ENCODE assay signal across 30 cellular contexts in genomic region chr9:133454325-133454724, GRCh38.
"Had no signal": no experiment of that assay in that cellular context is flagged by ENCODE, and none has a peak within 500 bp of the region (broad histone marks: within the 10 kb centered on the region; RNA-seq: fewer than 3 reads in every experiment).

No MANE protein-coding gene starts in this region.

- FAIRE-seq: astrocyte, bronchial epithelial cell had no signal

- H3K4me1 ChIP-seq: foreskin keratinocyte had no signal

- DNase-seq: activated CD4-positive, alpha-beta memory T cell treated with anti-CD3 and anti-CD28 coated beads for 36 hours; activated CD4-positive, alpha-beta T cell treated with anti-CD3 and anti-CD28 coated beads for 36 hours; activated CD4-positive, alpha-beta T cell treated with anti-CD3 and anti-CD28 coated beads, Interleukin-2, amount 10 ng/mL, durations not matched to agents 24 days and 14 days; activated CD4-positive, CD25-positive, alpha-beta regulatory T cell; activated CD4-positive, CD25-positive, alpha-beta regulatory T cell treated with anti-CD3 and anti-CD28 coated beads, Interleukin-2, amount 50 U/mL, for 72 hours; activated CD8-positive, alpha-beta memory T cell treated with anti-CD3 and anti-CD28 coated beads, Interleukin-2, amount 50 U/mL, for 48 hours; activated CD8-positive, alpha-beta T cell treated with anti-CD3 and anti-CD28 coated beads, Interleukin-2, amount 10 ng/mL, durations not matched to agents 7 days and 5 days; activated gamma-delta T cell; activated naive CD4-positive, alpha-beta T cell; activated naive CD4-positive, alpha-beta T cell treated with anti-CD3 and anti-CD28 coated beads, Interleukin-2, amount 10 ng/mL, durations not matched to agents 7 days and 5 days; activated T-cell treated with anti-CD3 and anti-CD28 coated beads for 4 hours; activated T-cell treated with anti-CD3 and anti-CD28 coated beads, Interleukin-2, amount 50 U/mL, for 24 hours; activated T-cell treated with anti-CD3 and anti-CD28 coated beads, Interleukin-2, amount 50 U/mL, for 72 hours; amniotic stem cell; brain microvascular endothelial cell; effector memory CD4-positive, alpha-beta T cell; endodermal cell; erythroblast; foreskin keratinocyte; heart right ventricle; T-helper 1 cell; T-helper 17 cell; T1000 had no signal

- H3K4me3 ChIP-seq: coronary artery, dorsolateral prefrontal cortex, esophagus muscularis mucosa, gastroesophageal sphincter, heart right ventricle had no signal

- H3K9me3 ChIP-seq: esophagus muscularis mucosa, gastroesophageal sphincter, heart right ventricle had no signal

- H3K36me3 ChIP-seq: brain microvascular endothelial cell, gastroesophageal sphincter, heart right ventricle had no signal

- ATAC-seq: activated CD4-positive, alpha-beta T cell treated with anti-CD3 and anti-CD28 coated beads for 36 hours; activated CD8-positive, alpha-beta T cell treated with anti-CD3 and anti-CD28 coated beads, Interleukin-2, amount 10 ng/mL, durations not matched to agents 7 days and 5 days; activated naive CD4-positive, alpha-beta T cell treated with anti-CD3 and anti-CD28 coated beads, Interleukin-2, amount 50 U/mL, for 72 hours; activated T-cell treated with anti-CD3 and anti-CD28 coated beads, Interleukin-2, amount 50 U/mL, for 72 hours; foreskin keratinocyte; gastroesophageal sphincter; heart right ventricle; T-helper 17 cell had no signal

- H3K27me3 ChIP-seq: brain microvascular endothelial cell, dorsolateral prefrontal cortex, esophagus muscularis mucosa, foreskin keratinocyte, gastroesophageal sphincter, heart right ventricle had no signal

- H3K27ac ChIP-seq: brain microvascular endothelial cell, coronary artery, esophagus muscularis mucosa, foreskin keratinocyte, gastroesophageal sphincter, heart right ventricle had no signal
